Comparison of ENCODE assay signal across 8 cellular contexts in genomic region chr11:64241430-64242153, GRCh38. TPM values are rescaled to one million over a fixed set of nuclear protein-coding genes. Genes with fewer than 3 reads are reported as not detected.
DNase-seq lines count a peak whose midpoint lies in the region; ATAC-seq lines count a peak whose summit lies in the region.

No MANE protein-coding gene starts in this region.

- ATAC-seq in GM19025 (IDR thresholded peaks at IDR 0.05; ENCODE audit: low read depth, unreplicated experiment) (peak; percentile 3), HG03280 (IDR thresholded peaks at IDR 0.05; ENCODE audit: unreplicated experiment) (peak; percentile 55), left colon (peak; percentile 69)

- peak; percentile 99 for DNase-seq in AG08396 (ENCODE audit: low spot score)
- peak; percentile 98 to 99 for DNase-seq in NCI-H446 (lab: John Stamatoyannopoulos, UW)
- DNase-seq in activated CD4-positive, CD25-positive, alpha-beta regulatory T cell treated with anti-CD3 and anti-CD28 coated beads, Interleukin-2, amount 50 U/mL, for 16 hours (ENCODE audit: low read depth, low spot score) = peak; percentile 98
- DNase-seq in cerebellar cortex (ENCODE audit: low spot score) = peak; percentile 99
- DNase-seq in left colon = peak; percentile 100
- peak; percentile 96 to 100 (median 100) for DNase-seq in stimulated activated CD4-positive, alpha-beta T cell treated with anti-CD3 and anti-CD28 coated beads, Interleukin-1b, Interleukin-23, amount 100 ng/mL, for 24 hours (ENCODE audit: low read depth in 4 of 4, low spot score in 1 of 4)

- intact Hi-C loops in left colon (cut with DNase I, micrococcal nuclease) = no loop called here

RNA-seq across cellular contexts. Expression of gene FKBP2, which starts 0.7 kb away (rescaled TPM):
- total RNA-seq in left colon = 100 to 1,000 TPM in 1 of 2 donors, 10 to 100 TPM in 1; 78.5 to 104 TPM

RNA-seq across cellular contexts. Expression of gene PPP1R14B, which starts 5.2 kb away (rescaled TPM):
- 100 to 1,000 TPM in 1 of 2 donors, 10 to 100 TPM in 1; 96.2 to 147 TPM for total RNA-seq in left colon

RNA-seq across cellular contexts. Expression of gene VEGFB, which starts 7.2 kb away (rescaled TPM):
- 10 to 100 TPM; 40.8 to 68.8 TPM for total RNA-seq in left colon

RNA-seq across cellular contexts. Expression of gene PLCB3, which starts 9.7 kb away (rescaled TPM):
- total RNA-seq in left colon = 10 to 100 TPM; 69.9 to 92.2 TPM

RNA-seq across cellular contexts. Expression of gene DNAJC4, which starts 11.2 kb away (rescaled TPM):
- 10 to 100 TPM; 54.8 to 60.6 TPM for total RNA-seq in left colon

Comparison
In these comparisons a context has a peak if more than half of its experiments do, and no peak if none do; other contexts are left out.
1. Peak in every context shown above with its lines: DNase-seq and ATAC-seq.
2. ATAC-seq: peak in every context shown above with its lines; median percentile 69 in left colon; 55 in HG03280; 3 in GM19025.